In the genomic region with DNA sequence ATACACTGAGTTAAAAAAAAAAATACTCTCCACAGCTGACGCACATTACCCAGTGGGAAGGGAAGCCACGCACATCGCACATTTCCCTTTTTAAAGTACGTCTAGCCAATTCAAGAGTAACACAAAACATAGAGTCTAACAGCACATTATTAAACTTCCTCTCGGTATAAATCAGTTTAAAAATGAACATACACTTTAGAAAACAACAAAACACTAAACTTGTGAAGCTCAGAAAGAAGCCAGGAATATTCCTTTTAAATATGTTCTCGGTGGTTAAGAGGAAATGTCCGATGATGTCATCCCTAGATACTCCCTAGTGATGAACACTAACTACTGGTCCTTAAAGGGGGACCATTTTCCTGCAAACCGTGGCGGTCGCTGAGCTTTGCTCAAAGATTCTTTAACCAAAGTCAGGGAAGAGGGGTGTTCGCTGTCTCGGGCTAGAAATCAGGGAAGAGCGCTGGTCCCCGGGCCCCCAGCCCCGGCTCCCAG, we compare ENCODE assay signal across 8 cellular contexts. TPM values are rescaled to one million over a fixed set of nuclear protein-coding genes. Genes with fewer than 3 reads are reported as not detected.
DNase-seq lines count a peak whose midpoint lies in the region; ATAC-seq and TF ChIP-seq lines count a peak whose summit lies in the region.

No MANE protein-coding gene starts in this region.

- H3K27ac ChIP-seq in mammary epithelial cell (ENCODE audit: insufficient read depth, low read depth, low read length) (no peak overlapping the region), spleen (peak overlapping the region; percentile 71 to 90 (median 82))

- CTCF ChIA-PET in mammary epithelial cell (lab: Charles Lee; ENCODE audit: low non-redundant PET): no interaction called here

- H3K4me2 ChIP-seq in mammary epithelial cell (ENCODE audit: insufficient read depth, low read depth, low read length): peak overlapping the region; percentile 81

- H3K79me2 ChIP-seq in mammary epithelial cell (ENCODE audit: insufficient read depth, low read length): no peaks in the 10 kb centered on the region

- H3K9ac ChIP-seq in mammary epithelial cell (ENCODE audit: insufficient read depth, low read length): no peak overlapping the region

- peak overlapping the region; percentile 76 for H2AFZ ChIP-seq in mammary epithelial cell (ENCODE audit: low read depth, low read length)

- no peaks in the 10 kb centered on the region for H4K20me1 ChIP-seq in mammary epithelial cell (ENCODE audit: insufficient read depth, low read length)

- H3K27me3 ChIP-seq in mammary epithelial cell (ENCODE audit: insufficient read depth, low read length) (peaks cover 11% of the 10 kb centered on the region), spleen (replicated peaks in 1 of 7) (peaks cover 0 to 25% (median 11%) of the 10 kb centered on the region in 7 donors)

- WGBS in mammary epithelial cell (ENCODE audit: low coverage, missing lambda C conversion rate): 14% methylated on average over 10 of the region's 15 CpGs
- 1 to 3% (median 2%) methylated on average over 15 of the region's 15 CpGs for WGBS in spleen, 5 donors

- peak; percentile 53 for ATAC-seq in GM19328 (IDR thresholded peaks at IDR 0.05; ENCODE audit: unreplicated experiment)
- peak; percentile 61 for ATAC-seq in HG03280 (IDR thresholded peaks at IDR 0.05; ENCODE audit: unreplicated experiment)

- TF ChIP-seq POLR2A in spleen (IDR thresholded peaks at IDR 0.05): no peak

- BruUV-seq in mammary epithelial cell (replicated peaks; lab: Mats Ljungman, UMichigan): no TSS peak

- H3K9me3 ChIP-seq in mammary epithelial cell (replicated peaks; ENCODE audit: insufficient read depth, low read length) (no peaks in the 10 kb centered on the region), spleen (peaks cover 0 to 3% (median 0%) of the 10 kb centered on the region in 8 donors)

- DNase-seq in DMS114 treated with DMSO at 0.1 percent for 48 hours (lab: John Stamatoyannopoulos, UW; ENCODE audit: unreplicated experiment): peak; percentile 46
- peak; percentile 63 for DNase-seq in NCI-H748 (lab: John Stamatoyannopoulos, UW; ENCODE audit: unreplicated experiment)
- peak; percentile 20 for DNase-seq in mammary epithelial cell
- DNase-seq in inferior parietal cortex (ENCODE audit: extremely low spot score): peak; percentile 55
- DNase-seq in spleen: no peak
- DNase-seq in GDM1 (lab: John Stamatoyannopoulos, UW): no peak

- peak overlapping the region; percentile 26 to 49 (median 47) for H3K4me3 ChIP-seq in mammary epithelial cell (replicated peaks in 1 of 3; ENCODE audit: insufficient read depth in 1 of 3, low read depth in 2 of 3, low read length in 3 of 3)
- peak overlapping the region; percentile 54 to 82 (median 64) for H3K4me3 ChIP-seq in spleen

- in situ Hi-C loops in mammary epithelial cell (cut with MboI; ENCODE audit: low sequenced_read_pairs in 2 of 2): no loop called here

- intact Hi-C loops in mammary epithelial cell (cut with micrococcal nuclease) (no loop called here), spleen (cut with DNase I; ENCODE audit: low total_unique reads) (loop anchor here (2.0 kb wide), 1 partner anchor 21 kb away; no protein-coding TSS in a partner anchor)

- peaks cover 6% of the 10 kb centered on the region for H3K4me1 ChIP-seq in mammary epithelial cell (ENCODE audit: insufficient read depth, low read length)
- H3K4me1 ChIP-seq in spleen: peaks cover 0 to 25% (median 13%) of the 10 kb centered on the region in 6 donors

- H3K36me3 ChIP-seq in mammary epithelial cell (ENCODE audit: insufficient read depth, low read length) (no peaks in the 10 kb centered on the region), spleen (no peaks in the 10 kb centered on the region)

- TF ChIP-seq CTCF in mammary epithelial cell (conservative IDR thresholded peaks at IDR 0.05 in 1 of 2, IDR thresholded peaks at IDR 0.05 in 1 of 2; ENCODE audit: extremely low read depth in 1 of 2, insufficient read depth in 1 of 2, low read depth in 1 of 2, low read length in 2 of 2) (no peak), spleen (IDR thresholded peaks at IDR 0.05 in 8 of 11, conservative IDR thresholded peaks at IDR 0.05 in 3 of 11) (no peak)

- dilution Hi-C loops in mammary epithelial cell (cut with HindIII; ENCODE audit: low sequenced_read_pairs): no loop called here

RNA-seq across cellular contexts. Expression of a gene that starts 0.7 kb away (rescaled TPM):
- total RNA-seq in mammary epithelial cell (1 to 10 TPM; 2.3 to 5.0 TPM), spleen (10 to 100 TPM; 13.6 to 41.3 (median 27.5) TPM)
- polyA plus RNA-seq in mammary epithelial cell (0.74 TPM), spleen (10 to 100 TPM in 1 of 3 donors, 1 to 10 TPM in 2; 8.1 to 13.5 (median 9.2) TPM)
- polyA minus RNA-seq in mammary epithelial cell: 0.31 TPM

RNA-seq across cellular contexts. Expression of a gene that starts 14.0 kb away (rescaled TPM):
- total RNA-seq in mammary epithelial cell: not detected
- polyA plus RNA-seq in mammary epithelial cell: not detected
- not detected for polyA minus RNA-seq in mammary epithelial cell
- total RNA-seq in spleen: not detected
- polyA plus RNA-seq in spleen: not detected

RNA-seq across cellular contexts. Expression of a gene that starts 28.7 kb away (rescaled TPM):
- not detected for total RNA-seq in mammary epithelial cell
- polyA plus RNA-seq in mammary epithelial cell: not detected
- not detected for polyA minus RNA-seq in mammary epithelial cell
- not detected for total RNA-seq in spleen
- polyA plus RNA-seq in spleen: under 1 TPM in 2 of 3 donors, not detected in 1; 0.02 TPM

RNA-seq across cellular contexts. Expression of a gene that starts 56.6 kb away (rescaled TPM):
- total RNA-seq in mammary epithelial cell (not detected), spleen (not detected)
- polyA plus RNA-seq in mammary epithelial cell (not detected), spleen (under 1 TPM in 1 of 3 donors, not detected in 2; 0.06 TPM)
- not detected for polyA minus RNA-seq in mammary epithelial cell

Comparison
In these comparisons a context has a peak if more than half of its experiments do, and no peak if none do; other contexts are left out.
1. DNase-seq: peak in DMS114 treated with DMSO at 0.1 percent for 48 hours (single experiment), NCI-H748 (single experiment), mammary epithelial cell (single experiment) and inferior parietal cortex (single experiment); none in spleen (single experiment) and GDM1 (single experiment).